8 cellular contexts compared by ENCODE assay signal in genomic region chr11:118927554-118928107, GRCh38. TPM values are rescaled to one million over a fixed set of nuclear protein-coding genes. Genes with fewer than 3 reads are reported as not detected.
A peak's percentile ranks its signal among the peaks of the same experiment; 100 is the strongest.
DNase-seq lines count a peak whose midpoint lies in the region; ATAC-seq and TF ChIP-seq lines count a peak whose summit lies in the region.

No MANE protein-coding gene starts in this region.

- TF ChIP-seq EP300 in tibial nerve (IDR thresholded peaks at IDR 0.05) = no peak

- H3K27ac ChIP-seq in angular gyrus (ENCODE audit: low read depth, low read length) (peak overlapping the region; percentile 89), lower lobe of right lung (peak overlapping the region; percentile 94), tibial nerve (peak overlapping the region; percentile 89 to 97 (median 92))

- no peaks in the 10 kb centered on the region for H3K36me3 Mint-ChIP-seq in activated T-cell treated with anti-CD3 and anti-CD28 coated beads, Interleukin-2, amount 50 U/mL, for 4 hours (ENCODE audit: insufficient read depth)

- TF ChIP-seq POLR2A in tibial nerve (IDR thresholded peaks at IDR 0.05) = no peak

- peak overlapping the region; percentile 86 for H3K4me3 Mint-ChIP-seq in activated T-cell treated with anti-CD3 and anti-CD28 coated beads, Interleukin-2, amount 50 U/mL, for 4 hours

- WGBS in tibial nerve, 2 donors = 10 to 13% methylated on average over 6 to 7 of the region's 7 CpGs

- no peaks in the 10 kb centered on the region for H3K9me3 Mint-ChIP-seq in activated T-cell treated with anti-CD3 and anti-CD28 coated beads, Interleukin-2, amount 50 U/mL, for 4 hours

- H3K36me3 ChIP-seq in lower lobe of right lung (no peaks in the 10 kb centered on the region), tibial nerve (no peaks in the 10 kb centered on the region)

- DNase-seq in activated T-cell treated with anti-CD3 and anti-CD28 coated beads, Interleukin-2, amount 50 U/mL, for 4 hours = no peak
- DNase-seq in activated T-cell treated with anti-CD3 and anti-CD28 coated beads for 4 hours (no peak), lower lobe of right lung (no peak), tibial nerve (ENCODE audit: low spot score in 2 of 2) (no peak), GM10266 (ENCODE audit: extremely low spot score) (no peak), occipital lobe (lab: John Stamatoyannopoulos, UW) (no peak)

- peaks cover 54% of the 10 kb centered on the region for H3K4me1 Mint-ChIP-seq in activated T-cell treated with anti-CD3 and anti-CD28 coated beads, Interleukin-2, amount 50 U/mL, for 4 hours (ENCODE audit: low read depth)

- H3K4me3 ChIP-seq in lower lobe of right lung (peak overlapping the region; percentile 96), tibial nerve (peak overlapping the region in 2 of 4 donors; percentile 63 to 79)

- no peak for ATAC-seq in activated T-cell treated with anti-CD3 and anti-CD28 coated beads, Interleukin-2, amount 50 U/mL, for 4 hours
- ATAC-seq in lower lobe of right lung (no peak), HG03139 (IDR thresholded peaks at IDR 0.05; ENCODE audit: unreplicated experiment) (no peak)

- H3K9me3 ChIP-seq in lower lobe of right lung (no peaks in the 10 kb centered on the region), tibial nerve (no peaks in the 10 kb centered on the region)

- H3K27me3 Mint-ChIP-seq in activated T-cell treated with anti-CD3 and anti-CD28 coated beads, Interleukin-2, amount 50 U/mL, for 4 hours (ENCODE audit: low read depth) = no peaks in the 10 kb centered on the region

- TF ChIP-seq CTCF in lower lobe of right lung (IDR thresholded peaks at IDR 0.05) (no peak), tibial nerve (IDR thresholded peaks at IDR 0.05) (no peak), GM10266 (IDR thresholded peaks at IDR 0.05; ENCODE audit: control insufficient read depth, insufficient read depth, low read depth, missing control alignments) (no peak)

- intact Hi-C loops in lower lobe of right lung (cut with DNase I) = no loop called here

- H3K4me1 ChIP-seq in lower lobe of right lung (peaks cover 57% of the 10 kb centered on the region), tibial nerve (peaks cover 0 to 56% (median 33%) of the 10 kb centered on the region in 4 donors)

- H3K27me3 ChIP-seq in lower lobe of right lung (ENCODE audit: low read depth) = no peaks in the 10 kb centered on the region
- no peaks in the 10 kb centered on the region for H3K27me3 ChIP-seq in tibial nerve

RNA-seq across cellular contexts. Expression of gene BCL9L, which starts 1.9 kb away (rescaled TPM):
- total RNA-seq in activated T-cell treated with anti-CD3 and anti-CD28 coated beads, Interleukin-2, amount 50 U/mL, for 4 hours = 10 to 100 TPM; 26.1 to 31.2 (median 26.9) TPM
- total RNA-seq in lower lobe of right lung = 48.9 TPM
- 10 to 100 TPM; 15.7 to 36.0 (median 28.5) TPM for total RNA-seq in tibial nerve
- 11.5 TPM for total RNA-seq in occipital lobe

RNA-seq across cellular contexts. Expression of gene UPK2, which starts 28.5 kb away (rescaled TPM):
- total RNA-seq in activated T-cell treated with anti-CD3 and anti-CD28 coated beads, Interleukin-2, amount 50 U/mL, for 4 hours = not detected
- not detected for total RNA-seq in lower lobe of right lung
- not detected for total RNA-seq in tibial nerve
- total RNA-seq in occipital lobe = not detected

RNA-seq across cellular contexts. Expression of gene FOXR1, which starts 43.9 kb away (rescaled TPM):
- total RNA-seq in activated T-cell treated with anti-CD3 and anti-CD28 coated beads, Interleukin-2, amount 50 U/mL, for 4 hours = not detected
- total RNA-seq in lower lobe of right lung (not detected), tibial nerve (not detected), occipital lobe (0.31 TPM)

RNA-seq across cellular contexts. Expression of gene CXCR5, which starts 43.9 kb away (rescaled TPM):
- total RNA-seq in activated T-cell treated with anti-CD3 and anti-CD28 coated beads, Interleukin-2, amount 50 U/mL, for 4 hours = 10 to 100 TPM; 17.6 to 30.8 (median 23.7) TPM
- total RNA-seq in lower lobe of right lung (0.09 TPM), tibial nerve (not detected), occipital lobe (not detected)
